Comparison of ENCODE assay signal across 12 cellular contexts in the genomic region with DNA sequence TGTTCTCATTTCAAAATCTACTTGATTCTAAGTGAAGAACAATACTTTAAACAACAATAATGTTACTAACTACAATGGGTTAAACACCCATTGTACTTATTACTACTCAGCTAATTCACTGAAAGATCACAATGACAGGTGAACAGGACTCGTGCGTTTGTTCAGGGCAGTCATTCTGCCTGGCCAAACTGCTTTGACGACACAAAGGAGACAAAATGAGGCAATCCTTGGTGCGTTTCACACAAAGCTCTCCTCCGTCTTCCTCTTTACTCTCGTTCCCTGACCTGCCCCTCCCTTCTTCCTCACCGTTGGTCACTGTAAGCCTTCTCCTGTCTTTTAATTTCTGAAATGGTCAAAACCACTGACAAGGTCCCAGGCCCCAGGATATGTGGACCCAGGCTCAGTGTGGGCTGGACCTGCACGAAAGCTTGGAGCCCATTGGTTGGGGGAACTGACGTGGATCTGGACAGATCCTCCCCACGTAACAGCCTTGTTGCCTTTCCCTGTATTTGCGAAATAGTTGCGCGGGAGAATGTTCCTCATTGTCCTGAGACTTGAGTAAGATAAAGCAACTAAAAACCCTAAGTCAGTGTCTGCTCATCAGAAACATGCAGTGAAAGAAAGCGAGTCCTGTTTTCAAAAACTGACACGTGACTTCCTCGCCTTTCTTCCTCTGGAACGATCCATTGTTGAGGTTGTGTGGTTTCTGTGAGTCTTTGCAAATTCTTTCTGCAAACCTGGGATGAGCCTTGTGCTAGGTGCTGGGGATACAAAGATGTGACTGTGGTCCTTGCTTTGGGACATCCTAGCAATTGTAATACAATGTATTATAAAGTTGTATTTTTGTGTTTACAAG.
DNase-seq lines count a peak whose midpoint lies in the region; ATAC-seq and TF ChIP-seq lines count a peak whose summit lies in the region.
"Had no signal": no experiment of that assay in that cellular context is flagged by ENCODE, and none has a peak within 500 bp of the region (broad histone marks: within the 10 kb centered on the region; RNA-seq: fewer than 3 reads in every experiment).

No MANE protein-coding gene starts in this region.

- no peak overlapping the region for H3K27ac Mint-ChIP-seq in activated CD8-positive, alpha-beta memory T cell treated with anti-CD3 and anti-CD28 coated beads, Interleukin-2, amount 10 ng/mL, durations not matched to agents 7 days and 5 days

- no peaks in the 10 kb centered on the region for H3K9me3 Mint-ChIP-seq in activated CD8-positive, alpha-beta memory T cell treated with anti-CD3 and anti-CD28 coated beads, Interleukin-2, amount 10 ng/mL, durations not matched to agents 7 days and 5 days (ENCODE audit: low read depth)

- H3K36me3 Mint-ChIP-seq in activated CD8-positive, alpha-beta memory T cell treated with anti-CD3 and anti-CD28 coated beads, Interleukin-2, amount 10 ng/mL, durations not matched to agents 7 days and 5 days, result no peaks in the 10 kb centered on the region

- TF ChIP-seq POLR2A in body of pancreas (IDR thresholded peaks at IDR 0.05) (peak in 1 of 3 donors; percentile 28), tibial nerve (IDR thresholded peaks at IDR 0.05) (no peak)

- CTCF ChIA-PET in activated CD8-positive, alpha-beta memory T cell treated with anti-CD3 and anti-CD28 coated beads, Interleukin-2, amount 10 ng/mL, durations not matched to agents 7 days and 5 days (lab: Charles Lee), result interaction anchor here (0.6 kb wide), 1 partner anchor 120 kb away, joined by 3 read pairs; no protein-coding TSS in a partner anchor

- peaks cover 21% of the 10 kb centered on the region for H3K27me3 Mint-ChIP-seq in activated CD8-positive, alpha-beta memory T cell treated with anti-CD3 and anti-CD28 coated beads, Interleukin-2, amount 10 ng/mL, durations not matched to agents 7 days and 5 days

- no peak for ATAC-seq in activated CD8-positive, alpha-beta memory T cell treated with anti-CD3 and anti-CD28 coated beads, Interleukin-2, amount 10 ng/mL, durations not matched to agents 7 days and 5 days
- ATAC-seq in body of pancreas (peak; percentile 45), HG03354 (IDR thresholded peaks at IDR 0.05; ENCODE audit: poor library complexity, severe bottlenecking, unreplicated experiment) (no peak), GM18873 (IDR thresholded peaks at IDR 0.05; ENCODE audit: low FRiP score, unreplicated experiment) (no peak), HG02970 (IDR thresholded peaks at IDR 0.05; ENCODE audit: low FRiP score, unreplicated experiment) (no peak)

- no peaks in the 10 kb centered on the region for H3K4me1 ChIP-seq in body of pancreas
- peaks cover 17% of the 10 kb centered on the region for H3K4me1 ChIP-seq in mononuclear cell (ENCODE audit: insufficient read depth, low read length)
- no peaks in the 10 kb centered on the region for H3K4me1 ChIP-seq in tibial nerve

- H3K27me3 ChIP-seq in body of pancreas (no peaks in the 10 kb centered on the region), mononuclear cell (ENCODE audit: insufficient read depth, low read length) (no peaks in the 10 kb centered on the region), tibial nerve (no peaks in the 10 kb centered on the region)

- intact Hi-C loops in body of pancreas (cut with DNase I), result no loop called here

- H3K4me1 Mint-ChIP-seq in activated CD8-positive, alpha-beta memory T cell treated with anti-CD3 and anti-CD28 coated beads, Interleukin-2, amount 10 ng/mL, durations not matched to agents 7 days and 5 days, result peaks cover 11% of the 10 kb centered on the region

- H3K27ac ChIP-seq in body of pancreas (peak overlapping the region in 1 of 4 donors; percentile 40), tibial nerve (peak overlapping the region in 2 of 4 donors; percentile 8 to 51)
- H3K27ac ChIP-seq: dorsolateral prefrontal cortex, RWPE1 had no signal

- H3K4me3 ChIP-seq in body of pancreas, result no peak overlapping the region
- peak overlapping the region; percentile 25 for H3K4me3 ChIP-seq in mononuclear cell (ENCODE audit: low read length)
- no peak overlapping the region for H3K4me3 ChIP-seq in tibial nerve

- no peaks in the 10 kb centered on the region for H3K9me3 ChIP-seq in body of pancreas
- no peaks in the 10 kb centered on the region for H3K9me3 ChIP-seq in mononuclear cell (ENCODE audit: low read depth, low read length)
- peaks cover 0 to 3% (median 0%) of the 10 kb centered on the region in 4 donors for H3K9me3 ChIP-seq in tibial nerve

- 57 to 74% methylated on average over 17 of the region's 17 CpGs for WGBS in body of pancreas, 2 donors
- WGBS in tibial nerve, 2 donors, result 68 to 70% methylated on average over 16 to 17 of the region's 17 CpGs

- H3K4me3 Mint-ChIP-seq in activated CD8-positive, alpha-beta memory T cell treated with anti-CD3 and anti-CD28 coated beads, Interleukin-2, amount 10 ng/mL, durations not matched to agents 7 days and 5 days, result peak overlapping the region; percentile 16

- TF ChIP-seq CTCF in body of pancreas (IDR thresholded peaks at IDR 0.05), result no peak
- no peak for TF ChIP-seq CTCF in tibial nerve (IDR thresholded peaks at IDR 0.05)

- H3K36me3 ChIP-seq in body of pancreas (replicated peaks in 1 of 2; ENCODE audit: insufficient read depth in 1 of 2, low read depth in 2 of 2), result no peaks in the 10 kb centered on the region
- H3K36me3 ChIP-seq in tibial nerve, result no peaks in the 10 kb centered on the region

- DNase-seq in activated CD8-positive, alpha-beta memory T cell treated with anti-CD3 and anti-CD28 coated beads, Interleukin-2, amount 10 ng/mL, durations not matched to agents 7 days and 5 days, result no peak
- DNase-seq in activated CD8-positive, alpha-beta memory T cell treated with anti-CD3 and anti-CD28 coated beads, Interleukin-2, amount 50 U/mL, for 48 hours, result no peak
- DNase-seq in body of pancreas, result peak in 2 of 4 donors; percentile 13 to 77
- DNase-seq in tibial nerve (ENCODE audit: low spot score in 2 of 2), result peak in 1 of 2 donors; percentile 65
- DNase-seq: NCI-H1105, retina had no signal

- peak; percentile 48 to 69 for TF ChIP-seq EP300 in tibial nerve (IDR thresholded peaks at IDR 0.05)
